Comparison of ENCODE assay signal across 11 cellular contexts in the genomic region with DNA sequence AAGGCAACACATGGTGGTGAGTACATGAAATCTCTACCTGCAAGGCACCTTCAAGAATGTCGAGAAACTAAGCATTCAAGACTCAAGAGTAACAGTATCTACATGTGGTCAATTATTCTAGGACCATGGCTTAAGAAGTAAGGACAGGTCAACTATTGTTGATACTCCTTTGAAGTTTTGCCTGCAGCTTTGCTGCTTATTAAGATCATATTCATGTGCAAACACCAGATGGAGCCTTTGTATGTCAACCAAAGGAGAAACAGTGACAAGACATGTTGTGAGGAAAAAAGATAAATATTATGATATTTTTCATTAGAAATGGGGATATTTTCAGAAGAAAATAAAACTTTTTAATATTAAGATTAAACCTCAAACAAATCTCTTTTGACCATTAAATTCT. TPM values are rescaled to one million over a fixed set of nuclear protein-coding genes. Genes with fewer than 3 reads are reported as not detected.
A peak's percentile ranks its signal among the peaks of the same experiment; 100 is the strongest.
DNase-seq lines count a peak whose midpoint lies in the region; ATAC-seq and TF ChIP-seq lines count a peak whose summit lies in the region.
"Had no signal": no experiment of that assay in that cellular context is flagged by ENCODE, and none has a peak within 500 bp of the region (broad histone marks: within the 10 kb centered on the region; RNA-seq: fewer than 3 reads in every experiment).

No MANE protein-coding gene starts in this region.

- no peak overlapping the region for H3K27ac Mint-ChIP-seq in T-cell
- H3K27ac Mint-ChIP-seq in nephron progenitor cell = no peak overlapping the region
- H3K27ac Mint-ChIP-seq: activated CD8-positive, alpha-beta T cell treated with anti-CD3 and anti-CD28 coated beads for 36 hours had no signal

- H3K36me3 ChIP-seq in adipocyte (ENCODE audit: control insufficient read depth, insufficient read depth, low read length, severe bottlenecking) = no peaks in the 10 kb centered on the region

- no peak overlapping the region for H3K4me3 Mint-ChIP-seq in T-cell
- H3K4me3 Mint-ChIP-seq in nephron progenitor cell = no peak overlapping the region
- H3K4me3 Mint-ChIP-seq: activated CD8-positive, alpha-beta T cell treated with anti-CD3 and anti-CD28 coated beads for 36 hours had no signal

- POLR2A ChIA-PET in T-cell (lab: Charles Lee) = no interaction called here

- H3K9ac ChIP-seq in adipocyte (ENCODE audit: low read length) = no peak overlapping the region

- H3K4me1 Mint-ChIP-seq in T-cell (no peaks in the 10 kb centered on the region), nephron progenitor cell (no peaks in the 10 kb centered on the region)

- H3K27me3 Mint-ChIP-seq in T-cell (no peaks in the 10 kb centered on the region), nephron progenitor cell (ENCODE audit: low read depth, poor library complexity) (no peaks in the 10 kb centered on the region)
- H3K27me3 Mint-ChIP-seq: activated CD8-positive, alpha-beta T cell treated with anti-CD3 and anti-CD28 coated beads for 36 hours had no signal

- H3K9me3 ChIP-seq in adipocyte (ENCODE audit: control insufficient read depth, low read length) = no peaks in the 10 kb centered on the region

- H3K36me3 Mint-ChIP-seq in T-cell = peaks cover 6% of the 10 kb centered on the region
- H3K36me3 Mint-ChIP-seq in nephron progenitor cell (ENCODE audit: low read depth) = no peaks in the 10 kb centered on the region

- H3K4me3 ChIP-seq in adipocyte (ENCODE audit: low read length) = no peak overlapping the region

- no peak for TF ChIP-seq CTCF in nephron progenitor cell (IDR thresholded peaks at IDR 0.05)

- CTCF ChIA-PET in T-cell (lab: Charles Lee) = no interaction called here

- H3K27me3 ChIP-seq in adipocyte (replicated peaks; ENCODE audit: control insufficient read depth, insufficient read depth, low read length) = no peaks in the 10 kb centered on the region

- H3K9me3 Mint-ChIP-seq in T-cell = peaks cover 3 to 11% (median 6%) of the 10 kb centered on the region in 3 donors
- H3K9me3 Mint-ChIP-seq in nephron progenitor cell = no peaks in the 10 kb centered on the region

- no peak for ATAC-seq in T-cell (replicated peaks in 1 of 4)
- ATAC-seq in HG02981 (IDR thresholded peaks at IDR 0.05; ENCODE audit: unreplicated experiment) = no peak
- ATAC-seq: activated CD8-positive, alpha-beta T cell treated with anti-CD3 and anti-CD28 coated beads for 36 hours had no signal

- H3K4me1 ChIP-seq in adipocyte (ENCODE audit: control insufficient read depth, insufficient read depth, low read length) = no peaks in the 10 kb centered on the region

- DNase-seq in DMS53 (lab: John Stamatoyannopoulos, UW) = peak; percentile 38
- no peak for DNase-seq in DMS53 treated with DMSO at 0.1 percent for 48 hours (lab: John Stamatoyannopoulos, UW; ENCODE audit: unreplicated experiment)
- DNase-seq in LHCN-M2 (ENCODE audit: low read depth) = peak; percentile 44
- peak; percentile 49 for DNase-seq in adipocyte (ENCODE audit: low read depth)
- DNase-seq in kidney tubule cell (ENCODE audit: low spot score) = peak; percentile 9
- DNase-seq in T-cell = no peak
- DNase-seq in nephron progenitor cell = no peak
- DNase-seq: activated CD8-positive, alpha-beta T cell treated with anti-CD3 and anti-CD28 coated beads for 36 hours; amniotic stem cell had no signal

RNA-seq across cellular contexts. Expression of a gene that starts 52.3 kb away (rescaled TPM):
- 6.5 and 7.9 TPM in 2 replicates for total RNA-seq in LHCN-M2 (2014; rRNA removed)
- 5.0 TPM for polyA plus RNA-seq in LHCN-M2 (2012)
- total RNA-seq in T-cell = under 1 TPM in 3 of 5 donors, not detected in 2; 0.19 to 0.46 (median 0.20) TPM
- total RNA-seq: A172; activated CD8-positive, alpha-beta T cell treated with anti-CD3 and anti-CD28 coated beads for 36 hours had no signal

Comparison
In these comparisons a context has a peak if more than half of its experiments do, and no peak if none do; other contexts are left out.
1. DNase-seq: peak in DMS53 (single experiment), LHCN-M2 (single experiment), adipocyte (single experiment) and kidney tubule cell (single experiment); none in DMS53 treated with DMSO at 0.1 percent for 48 hours (single experiment), T-cell (0 of 34) and nephron progenitor cell (single experiment).